In genomic region chr17:17001874-17002520, GRCh38 we compare ENCODE assay signal across 8 cellular contexts. TPM values are rescaled to one million over a fixed set of nuclear protein-coding genes. Genes with fewer than 3 reads are reported as not detected.
DNase-seq lines count a peak whose midpoint lies in the region; ATAC-seq and TF ChIP-seq lines count a peak whose summit lies in the region.

No MANE protein-coding gene starts in this region.

- H3K27me3 ChIP-seq in OCI-LY1 (ENCODE audit: insufficient read depth, low read length), result no peaks in the 10 kb centered on the region

- no peak overlapping the region for H3K9ac ChIP-seq in OCI-LY1 (ENCODE audit: low read length)

- H3K4me3 Mint-ChIP-seq in naive B cell, result no peak overlapping the region
- H3K4me3 Mint-ChIP-seq in stimulated activated memory B cell treated with anti-CD40 and anti-IgM and Interleukin-4, amounts not matched to agents 10 μg/mL and 1 μg/mL and 100 μg/mL, for 72 hours, result no peak overlapping the region

- no peak overlapping the region for H3K27ac ChIP-seq in OCI-LY1 (ENCODE audit: low read depth, low read length, poor library complexity, severe bottlenecking)

- no peaks in the 10 kb centered on the region for H4K20me1 ChIP-seq in OCI-LY1 (ENCODE audit: insufficient read depth, low read length)

- peaks cover 0 to 2% (median 0%) of the 10 kb centered on the region in 7 donors for H3K9me3 Mint-ChIP-seq in naive B cell
- H3K9me3 Mint-ChIP-seq in stimulated activated memory B cell treated with anti-CD40 and anti-IgM and Interleukin-4, amounts not matched to agents 10 μg/mL and 1 μg/mL and 100 μg/mL, for 72 hours, result no peaks in the 10 kb centered on the region

- H3F3A ChIP-seq in OCI-LY1 (ENCODE audit: insufficient read depth, low read length), result no peaks in the 10 kb centered on the region

- no peaks in the 10 kb centered on the region for H3K9me2 ChIP-seq in OCI-LY1 (ENCODE audit: low read depth, low read length)

- H3K9me3 ChIP-seq in OCI-LY1 (ENCODE audit: low read length), result no peaks in the 10 kb centered on the region

- peaks cover 4% of the 10 kb centered on the region for H3K4me1 ChIP-seq in OCI-LY1 (ENCODE audit: insufficient read depth, low read length, severe bottlenecking)

- no peaks in the 10 kb centered on the region for H3K36me3 ChIP-seq in OCI-LY1 (ENCODE audit: insufficient read depth, low read length)

- H2AFZ ChIP-seq in OCI-LY1 (ENCODE audit: low read length), result no peak overlapping the region

- TF ChIP-seq CTCF in OCI-LY1 (IDR thresholded peaks at IDR 0.05; ENCODE audit: low read length) (peak; percentile 93), epithelial cell of proximal tubule (conservative IDR thresholded peaks at IDR 0.05; ENCODE audit: low read depth, low read length) (peak; percentile 94)

- no peaks in the 10 kb centered on the region for H3K27me3 Mint-ChIP-seq in naive B cell
- no peaks in the 10 kb centered on the region for H3K27me3 Mint-ChIP-seq in stimulated activated memory B cell treated with anti-CD40 and anti-IgM and Interleukin-4, amounts not matched to agents 10 μg/mL and 1 μg/mL and 100 μg/mL, for 72 hours

- peak overlapping the region in 1 of 6 donors; percentile 49 for H3K27ac Mint-ChIP-seq in naive B cell
- H3K27ac Mint-ChIP-seq in stimulated activated memory B cell treated with anti-CD40 and anti-IgM and Interleukin-4, amounts not matched to agents 10 μg/mL and 1 μg/mL and 100 μg/mL, for 72 hours, result no peak overlapping the region

- ATAC-seq in naive B cell (ENCODE audit: low read depth in 2 of 2), result peak; percentile 93 to 97
- peak; percentile 92 for ATAC-seq in stimulated activated memory B cell treated with anti-CD40 and anti-IgM and Interleukin-4, amounts not matched to agents 10 μg/mL and 1 μg/mL and 100 μg/mL, for 72 hours

- H3K79me2 ChIP-seq in OCI-LY1 (ENCODE audit: insufficient read depth, low read length), result no peaks in the 10 kb centered on the region

- H3K4me3 ChIP-seq in OCI-LY1 (ENCODE audit: low read depth, low read length, poor library complexity, severe bottlenecking), result no peak overlapping the region
- peak overlapping the region; percentile 41 for H3K4me3 ChIP-seq in epithelial cell of proximal tubule (ENCODE audit: low read depth, low read length)

- DNase-seq in DMS 273 (lab: John Stamatoyannopoulos, UW; ENCODE audit: unreplicated experiment), result peak; percentile 85
- no peak for DNase-seq in DMS 273 treated with DMSO at 0.1 percent for 48 hours (lab: John Stamatoyannopoulos, UW)
- peak; percentile 78 for DNase-seq in HT-29 (ENCODE audit: low spot score)
- DNase-seq in activated CD8-positive, alpha-beta memory T cell treated with anti-CD3 and anti-CD28 coated beads, Interleukin-2, amount 50 U/mL, for 4 hours, result peak; percentile 78
- no peak for DNase-seq in epithelial cell of proximal tubule (ENCODE audit: low read depth)
- DNase-seq in naive B cell, result peak; percentile 71

- H3K4me1 Mint-ChIP-seq in naive B cell, result peaks cover 0 to 9% (median 4%) of the 10 kb centered on the region in 3 donors
- peaks cover 7% of the 10 kb centered on the region for H3K4me1 Mint-ChIP-seq in stimulated activated memory B cell treated with anti-CD40 and anti-IgM and Interleukin-4, amounts not matched to agents 10 μg/mL and 1 μg/mL and 100 μg/mL, for 72 hours

- no peaks in the 10 kb centered on the region for H3K36me3 Mint-ChIP-seq in naive B cell
- no peaks in the 10 kb centered on the region for H3K36me3 Mint-ChIP-seq in stimulated activated memory B cell treated with anti-CD40 and anti-IgM and Interleukin-4, amounts not matched to agents 10 μg/mL and 1 μg/mL and 100 μg/mL, for 72 hours

- H3K4me2 ChIP-seq in OCI-LY1 (ENCODE audit: low read length), result peak overlapping the region; percentile 35; the same call in 1 of the 2 replicates

RNA-seq across cellular contexts. Expression of gene TNFRSF13B, which starts 30.1 kb away (rescaled TPM):
- total RNA-seq in HT-29 (2014; rRNA removed; shearing (Covaris generic)), result not detected in 2 replicates
- total RNA-seq in epithelial cell of proximal tubule, result not detected in 2 replicates
- 10 to 100 TPM in 5 of 6 donors, 1 to 10 TPM in 1; 4.0 to 17.5 (median 13.3) TPM for polyA plus RNA-seq in naive B cell (ENCODE audit: low read depth in 6 of 6)

RNA-seq across cellular contexts. Expression of gene MPRIP, which starts 40.3 kb away (rescaled TPM):
- total RNA-seq in HT-29 (2014; rRNA removed; shearing (Covaris generic)), result 147 and 162 TPM in 2 replicates
- total RNA-seq in epithelial cell of proximal tubule, result 102 and 109 TPM in 2 replicates
- polyA plus RNA-seq in naive B cell (ENCODE audit: low read depth in 6 of 6), result 10 to 100 TPM in 4 of 6 donors, 1 to 10 TPM in 2; 1.9 to 26.0 (median 12.6) TPM

Comparison
In these comparisons a context has a peak if more than half of its experiments do, and no peak if none do; other contexts are left out.
1. DNase-seq: peak in DMS 273 (single experiment), HT-29 (single experiment), activated CD8-positive, alpha-beta memory T cell treated with anti-CD3 and anti-CD28 coated beads, Interleukin-2, amount 50 U/mL, for 4 hours (single experiment) and naive B cell (single experiment); none in DMS 273 treated with DMSO at 0.1 percent for 48 hours (single experiment) and epithelial cell of proximal tubule (single experiment).